ENCODE assay signal across 13 cellular contexts in the genomic region with DNA sequence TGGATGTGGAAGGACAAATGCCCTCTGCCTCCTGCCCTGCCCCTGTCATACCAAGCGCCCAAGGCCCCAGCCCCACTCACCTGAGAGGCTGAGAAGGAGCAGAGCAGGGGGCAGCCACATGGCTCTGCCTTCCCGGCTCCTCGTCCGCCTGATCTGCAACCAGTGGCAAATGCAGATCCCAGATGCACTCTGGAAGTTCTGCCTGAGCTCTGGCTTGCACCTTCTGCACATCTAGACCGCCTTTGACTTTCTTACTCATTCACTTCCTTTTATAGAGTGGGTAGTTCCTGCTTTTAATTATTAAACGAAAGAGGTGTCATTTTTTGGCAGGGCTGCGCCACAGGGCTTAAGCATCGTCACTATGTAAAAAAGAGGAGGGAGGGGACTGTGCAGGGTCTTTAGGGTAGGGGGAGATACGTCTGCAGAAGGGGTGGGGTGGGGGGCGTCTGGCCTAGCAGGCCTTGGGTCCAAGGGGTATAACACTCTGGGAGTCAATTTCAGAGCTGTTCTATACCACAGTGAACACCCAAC. TPM values are rescaled to one million over a fixed set of nuclear protein-coding genes. Genes with fewer than 3 reads are reported as not detected.
DNase-seq lines count a peak whose midpoint lies in the region; ATAC-seq and TF ChIP-seq lines count a peak whose summit lies in the region.
"Had no signal": no experiment of that assay in that cellular context is flagged by ENCODE, and none has a peak within 500 bp of the region (broad histone marks: within the 10 kb centered on the region; RNA-seq: fewer than 3 reads in every experiment).

A gene (minus strand): TSS at position 245 of the 531 bp plus-strand sequence. CDS start 125 bp downstream, at position 120.

- no peaks in the 10 kb centered on the region for H3K36me3 Mint-ChIP-seq in activated CD4-positive, alpha-beta memory T cell treated with anti-CD3 and anti-CD28 coated beads, Interleukin-2, amount 10 ng/mL, durations not matched to agents 7 days and 5 days (ENCODE audit: low read depth)
- H3K36me3 Mint-ChIP-seq in activated CD4-positive, alpha-beta memory T cell treated with anti-CD3 and anti-CD28 coated beads for 36 hours, result no peaks in the 10 kb centered on the region

- peak within 1 kb of the TSS; percentile 40 for H3K4me2 ChIP-seq in OCI-LY3 (ENCODE audit: low read length)
- H3K4me2 ChIP-seq: A549 had no signal

- H3K79me2 ChIP-seq in OCI-LY3 (ENCODE audit: low read length), result no peaks in the 10 kb centered on the region

- no peak within 1 kb of the TSS for H3K27ac Mint-ChIP-seq in activated CD4-positive, alpha-beta memory T cell treated with anti-CD3 and anti-CD28 coated beads, Interleukin-2, amount 10 ng/mL, durations not matched to agents 7 days and 5 days
- H3K27ac Mint-ChIP-seq in activated CD4-positive, alpha-beta memory T cell treated with anti-CD3 and anti-CD28 coated beads for 36 hours, result no peak within 1 kb of the TSS

- POLR2A ChIA-PET in activated CD4-positive, alpha-beta memory T cell treated with anti-CD3 and anti-CD28 coated beads, Interleukin-2, amount 10 ng/mL, durations not matched to agents 7 days and 5 days (lab: Charles Lee), result interaction anchor here (1.4 kb wide), 1 partner anchor 14 kb away, joined by 3 read pairs; a partner anchor contains a TSS
- POLR2A ChIA-PET in activated CD4-positive, alpha-beta memory T cell treated with anti-CD3 and anti-CD28 coated beads for 36 hours (lab: Charles Lee), result no interaction called here

- H3K36me3 ChIP-seq in OCI-LY3 (replicated peaks; ENCODE audit: low read depth, low read length), result no peaks in the 10 kb centered on the region
- H3K36me3 ChIP-seq in right atrium auricular region, result no peaks in the 10 kb centered on the region
- H3K36me3 ChIP-seq: gastroesophageal sphincter, thyroid gland had no signal

- no peak within 1 kb of the TSS for H3K27ac ChIP-seq in OCI-LY3 (ENCODE audit: low read length)
- H3K27ac ChIP-seq in right atrium auricular region, result no peak within 1 kb of the TSS
- H3K27ac ChIP-seq: A549, gastroesophageal sphincter, thyroid gland had no signal

- no peaks in the 10 kb centered on the region for H3K9me3 ChIP-seq in OCI-LY3 (ENCODE audit: insufficient read depth, low read length)
- H3K9me3 ChIP-seq in right atrium auricular region, result peaks cover 0 to 10% of the 10 kb centered on the region in 2 donors
- H3K9me3 ChIP-seq: thyroid gland had no signal

- no peaks in the 10 kb centered on the region for H4K20me1 ChIP-seq in OCI-LY3 (ENCODE audit: insufficient read depth, low read length)

- H3K9me3 Mint-ChIP-seq in activated CD4-positive, alpha-beta memory T cell treated with anti-CD3 and anti-CD28 coated beads, Interleukin-2, amount 10 ng/mL, durations not matched to agents 7 days and 5 days, result no peaks in the 10 kb centered on the region
- no peaks in the 10 kb centered on the region for H3K9me3 Mint-ChIP-seq in activated CD4-positive, alpha-beta memory T cell treated with anti-CD3 and anti-CD28 coated beads for 36 hours

- H3K27me3 ChIP-seq in OCI-LY3 (ENCODE audit: low read depth, low read length), result peaks cover 25% of the 10 kb centered on the region
- no peaks in the 10 kb centered on the region for H3K27me3 ChIP-seq in right atrium auricular region
- H3K27me3 ChIP-seq: thyroid gland had no signal

- no peak for TF ChIP-seq CTCF in OCI-LY3 (IDR thresholded peaks at IDR 0.05; ENCODE audit: low read depth, low read length)
- TF ChIP-seq CTCF in right atrium auricular region (IDR thresholded peaks at IDR 0.05), result no peak

- DNase-seq in activated CD4-positive, alpha-beta memory T cell treated with anti-CD3 and anti-CD28 coated beads, Interleukin-2, amount 10 ng/mL, durations not matched to agents 7 days and 5 days, result peak; percentile 4
- DNase-seq in activated CD4-positive, alpha-beta memory T cell treated with anti-CD3 and anti-CD28 coated beads for 36 hours, result no peak
- DNase-seq in right atrium auricular region (ENCODE audit: low spot score) (peak; percentile 54), cerebellar cortex (ENCODE audit: low spot score) (no peak), NK-92 (lab: John Stamatoyannopoulos, UW; ENCODE audit: unreplicated experiment) (no peak), HCEC 1CT (no peak)
- DNase-seq in stimulated activated naive CD8-positive, alpha-beta T cell treated with anti-CD3 and anti-CD28 coated beads, Interleukin-15, Interleukin-2, amounts not matched to agents 100 U/mL and 50 U/mL, for 24 hours, result peak; percentile 2
- DNase-seq: NCI-H1092, thyroid gland had no signal

- peaks cover 73% of the 10 kb centered on the region for H3K27me3 Mint-ChIP-seq in activated CD4-positive, alpha-beta memory T cell treated with anti-CD3 and anti-CD28 coated beads, Interleukin-2, amount 10 ng/mL, durations not matched to agents 7 days and 5 days
- H3K27me3 Mint-ChIP-seq in activated CD4-positive, alpha-beta memory T cell treated with anti-CD3 and anti-CD28 coated beads for 36 hours, result peaks cover 23% of the 10 kb centered on the region

- H3K4me3 Mint-ChIP-seq in activated CD4-positive, alpha-beta memory T cell treated with anti-CD3 and anti-CD28 coated beads, Interleukin-2, amount 10 ng/mL, durations not matched to agents 7 days and 5 days, result no peak within 1 kb of the TSS
- no peak within 1 kb of the TSS for H3K4me3 Mint-ChIP-seq in activated CD4-positive, alpha-beta memory T cell treated with anti-CD3 and anti-CD28 coated beads for 36 hours

- no peak within 1 kb of the TSS for H3K9ac ChIP-seq in OCI-LY3 (ENCODE audit: low read length)

- H3K4me3 ChIP-seq in OCI-LY3 (ENCODE audit: low read length) (0 out of 2 replicates have a peak within 1 kb of the TSS, but pooled peaks have one; percentile 1), right atrium auricular region (no peak within 1 kb of the TSS)
- H3K4me3 ChIP-seq: A549, thyroid gland had no signal

- no peak within 1 kb of the TSS for H2AFZ ChIP-seq in OCI-LY3 (ENCODE audit: low read depth, low read length)

- H3K4me1 Mint-ChIP-seq in activated CD4-positive, alpha-beta memory T cell treated with anti-CD3 and anti-CD28 coated beads, Interleukin-2, amount 10 ng/mL, durations not matched to agents 7 days and 5 days, result peaks cover 3% of the 10 kb centered on the region
- peaks cover 2% of the 10 kb centered on the region for H3K4me1 Mint-ChIP-seq in activated CD4-positive, alpha-beta memory T cell treated with anti-CD3 and anti-CD28 coated beads for 36 hours (ENCODE audit: low read depth)

- intact Hi-C loops in activated CD4-positive, alpha-beta memory T cell treated with anti-CD3 and anti-CD28 coated beads for 36 hours (cut with micrococcal nuclease), result no loop called here

- ATAC-seq in stimulated activated naive CD8-positive, alpha-beta T cell treated with anti-CD3 and anti-CD28 coated beads, Interleukin-15, Interleukin-2, amounts not matched to agents 100 U/mL and 50 U/mL, for 24 hours, result no peak

- H3K4me1 ChIP-seq in OCI-LY3 (ENCODE audit: low read length) (peaks cover 23% of the 10 kb centered on the region), right atrium auricular region (no peaks in the 10 kb centered on the region)
- H3K4me1 ChIP-seq: A549, gastroesophageal sphincter, thyroid gland had no signal

- CTCF ChIA-PET in activated CD4-positive, alpha-beta memory T cell treated with anti-CD3 and anti-CD28 coated beads, Interleukin-2, amount 10 ng/mL, durations not matched to agents 7 days and 5 days (lab: Charles Lee), result interaction anchor here (1.0 to 2.7 kb wide), 2 partner anchors 71 to 170 kb away, joined by 3 to 7 read pairs; no protein-coding TSS in a partner anchor
- CTCF ChIA-PET in activated CD4-positive, alpha-beta memory T cell treated with anti-CD3 and anti-CD28 coated beads for 36 hours (lab: Charles Lee), result interaction anchor here (0.9 to 2.2 kb wide), 4 partner anchors 93 to 163 kb away, joined by 3 to 24 read pairs (median 6); a partner anchor contains a TSS

RNA-seq across cellular contexts. Expression of the gene that starts here (rescaled TPM):
- not detected for total RNA-seq in activated CD4-positive, alpha-beta memory T cell treated with anti-CD3 and anti-CD28 coated beads, Interleukin-2, amount 10 ng/mL, durations not matched to agents 7 days and 5 days
- total RNA-seq in activated CD4-positive, alpha-beta memory T cell treated with anti-CD3 and anti-CD28 coated beads for 36 hours, result not detected
- total RNA-seq in right atrium auricular region, result under 1 TPM in 1 of 2 donors, not detected in 1; 0.31 TPM
- total RNA-seq: Daoy, thyroid gland had no signal

Comparison
In these comparisons a context has a peak if more than half of its experiments do, and no peak if none do; other contexts are left out.
1. Peak in DNase-seq in activated CD4-positive, alpha-beta memory T cell treated with anti-CD3 and anti-CD28 coated beads, Interleukin-2, amount 10 ng/mL, durations not matched to agents 7 days and 5 days; RNA of the gene not detected or under 1 TPM.
2. Peak in DNase-seq in right atrium auricular region; RNA of the gene not detected or under 1 TPM.